ENCODE assay signal across 12 cellular contexts in the genomic region with DNA sequence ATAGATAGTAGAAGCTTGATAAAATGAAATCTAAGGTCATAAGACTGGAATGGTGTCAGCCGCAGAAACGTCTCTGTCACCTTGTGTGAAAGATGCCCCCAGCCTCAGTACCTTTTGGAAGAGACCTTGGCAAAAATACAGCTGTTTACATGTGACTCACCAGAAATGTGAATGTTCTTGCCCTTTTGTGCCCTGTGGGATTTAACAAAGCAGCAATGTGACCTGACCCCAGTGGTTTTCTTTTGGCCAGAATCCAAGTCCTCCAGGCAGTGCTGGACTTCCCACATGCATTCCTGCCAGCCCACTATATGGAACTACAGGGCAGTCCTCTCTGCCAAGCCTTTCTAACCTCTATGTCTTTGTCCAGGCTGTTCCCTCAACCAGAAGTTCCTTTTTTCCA. TPM values are rescaled to one million over a fixed set of nuclear protein-coding genes. Genes with fewer than 3 reads are reported as not detected.
DNase-seq lines count a peak whose midpoint lies in the region; ATAC-seq and TF ChIP-seq lines count a peak whose summit lies in the region.
"Had no signal": no experiment of that assay in that cellular context is flagged by ENCODE, and none has a peak within 500 bp of the region (broad histone marks: within the 10 kb centered on the region; RNA-seq: fewer than 3 reads in every experiment).

No MANE protein-coding gene starts in this region.

- peak overlapping the region; percentile 99 to 100 for H3K27ac Mint-ChIP-seq in T-cell

- no peak for TF ChIP-seq POLR2A in tibial nerve (IDR thresholded peaks at IDR 0.05)

- no peaks in the 10 kb centered on the region for H3K36me3 Mint-ChIP-seq in T-cell

- peak; percentile 57 to 84 for DNase-seq in cardiac muscle cell (ENCODE audit: low read depth in 1 of 2, low spot score in 1 of 2)
- no peak for DNase-seq in left cardiac atrium
- DNase-seq in T-cell = no peak
- peak; percentile 88 for DNase-seq in fibroblast of gingiva (ENCODE audit: low read depth)
- DNase-seq in tibial nerve (ENCODE audit: low spot score in 2 of 2) = no peak
- DNase-seq in head of caudate nucleus = no peak
- no peak for DNase-seq in NCI-H187 treated with DMSO at 0.1 percent for 48 hours (lab: John Stamatoyannopoulos, UW)
- DNase-seq: activated CD4-positive, alpha-beta T cell treated with anti-CD3 and anti-CD28 coated beads, Interleukin-2, amount 50 U/mL, for 1 hour; substantia nigra had no signal

- H3K4me3 ChIP-seq in cardiac muscle cell (no peak overlapping the region), tibial nerve (no peak overlapping the region)
- H3K4me3 ChIP-seq: lung had no signal

- CTCF ChIA-PET in T-cell (lab: Charles Lee) = interaction anchor here (0.5 to 1.8 kb wide), 5 partner anchors 9 to 253 kb away, joined by 3 to 4 read pairs (median 3); partner anchors contain the start of gene LRRC8C (in 1 of the 2)

- H3K4me1 ChIP-seq in cardiac muscle cell (ENCODE audit: low read depth) (peaks cover 28% of the 10 kb centered on the region), tibial nerve (peaks cover 0 to 80% (median 43%) of the 10 kb centered on the region in 4 donors)

- TF ChIP-seq EP300 in tibial nerve (IDR thresholded peaks at IDR 0.05) = peak in 1 of 2 donors; percentile 64

- POLR2A ChIA-PET in T-cell (lab: Charles Lee) = interaction anchor here in 1 of 2 donors (1.1 kb wide), 1 partner anchor 29 kb away, joined by 3 read pairs; no protein-coding TSS in a partner anchor

- H3K9me3 ChIP-seq in cardiac muscle cell (ENCODE audit: low read depth) = no peaks in the 10 kb centered on the region
- H3K9me3 ChIP-seq in tibial nerve = no peaks in the 10 kb centered on the region

- no peak for ATAC-seq in left cardiac atrium
- no peak for ATAC-seq in T-cell (replicated peaks in 1 of 4)
- ATAC-seq in HG03571 (IDR thresholded peaks at IDR 0.05; ENCODE audit: unreplicated experiment) = no peak

- H3K27me3 ChIP-seq in cardiac muscle cell = no peaks in the 10 kb centered on the region
- H3K27me3 ChIP-seq in tibial nerve = no peaks in the 10 kb centered on the region

- no peaks in the 10 kb centered on the region for H3K36me3 ChIP-seq in cardiac muscle cell
- peaks cover 0 to 8% (median 0%) of the 10 kb centered on the region in 3 donors for H3K36me3 ChIP-seq in tibial nerve

- H3K4me3 Mint-ChIP-seq in T-cell = peak overlapping the region in 1 of 3 donors; percentile 84

- H3K9me3 Mint-ChIP-seq in T-cell = no peaks in the 10 kb centered on the region

- TF ChIP-seq CTCF in cardiac muscle cell (IDR thresholded peaks at IDR 0.05; ENCODE audit: low read depth, low read length) (no peak), tibial nerve (IDR thresholded peaks at IDR 0.05) (no peak)

- 50 to 57% methylated on average over 2 of the region's 2 CpGs for whole genome bisulfite sequencing in tibial nerve, 2 donors

- no peaks in the 10 kb centered on the region for H3K27me3 Mint-ChIP-seq in T-cell

- intact Hi-C loops in left cardiac atrium (cut with DNase I) = loop anchor here (10.0 kb wide), 1 partner anchor 81 kb away; the partner anchor contains the start of gene LRRC8B (in 2 of the 2)
- intact Hi-C loops in head of caudate nucleus (cut with DNase I) = no loop called here

- peaks cover 94 to 97% (median 96%) of the 10 kb centered on the region in 3 donors for H3K4me1 Mint-ChIP-seq in T-cell

- no peak overlapping the region for H3K27ac ChIP-seq in cardiac muscle cell
- H3K27ac ChIP-seq in tibial nerve = peak overlapping the region; percentile 7 to 72 (median 63)
- H3K27ac ChIP-seq: KMS-11 had no signal

RNA-seq across cellular contexts. Expression of gene LRRC8C, which starts 27.2 kb away (rescaled TPM):
- total RNA-seq in cardiac muscle cell (3.4 and 4.3 TPM in 2 replicates), left cardiac atrium (10 to 100 TPM in 1 of 2 donors, 1 to 10 TPM in 1; 8.4 to 14.4 TPM), T-cell (10 to 100 TPM; 33.4 to 48.4 (median 41.9) TPM), tibial nerve (10 to 100 TPM; 16.5 to 23.8 (median 20.2) TPM)
- 2.3 and 6.5 TPM in 2 replicates for polyA plus RNA-seq in cardiac muscle cell

Comparison
In these comparisons a context has a peak if more than half of its experiments do, and no peak if none do; other contexts are left out.
1. DNase-seq: peak in cardiac muscle cell (2 of 2) and fibroblast of gingiva (single experiment); none in left cardiac atrium (single experiment), T-cell (0 of 34), tibial nerve (0 of 2), head of caudate nucleus (0 of 42) and NCI-H187 treated with DMSO at 0.1 percent for 48 hours (single experiment).